Comparison of ENCODE assay signal across 29 cellular contexts in genomic region chr9:23145467-23145866, GRCh38.
"Had no signal": no experiment of that assay in that cellular context is flagged by ENCODE, and none has a peak within 500 bp of the region (broad histone marks: within the 10 kb centered on the region; RNA-seq: fewer than 3 reads in every experiment).

No MANE protein-coding gene starts in this region.

- H3K27me3 ChIP-seq: adrenal gland, ascending aorta, body of pancreas, brain microvascular endothelial cell, breast epithelium, cardiac muscle cell had no signal

- H3K9me3 ChIP-seq: adrenal gland, ascending aorta had no signal

- DNase-seq: activated effector memory CD4-positive, alpha-beta T cell treated with anti-CD3 and anti-CD28 coated beads, Interleukin-2, amount 50 U/mL, for 16 hours; activated effector memory CD4-positive, alpha-beta T cell treated with Interleukin-2 at 50 U/mL for 16 hours; activated gamma-delta T cell; activated gamma-delta T cell treated with Interleukin-2 at 50 U/mL for 16 hours; activated naive CD4-positive, alpha-beta T cell; activated naive CD4-positive, alpha-beta T cell treated with anti-CD3 and anti-CD28 coated beads for 36 hours; activated naive CD4-positive, alpha-beta T cell treated with anti-CD3 and anti-CD28 coated beads, Interleukin-2, amount 10 ng/mL, durations not matched to agents 7 days and 5 days; activated naive CD4-positive, alpha-beta T cell treated with anti-CD3 and anti-CD28 coated beads, Interleukin-2, amount 50 U/mL, for 16 hours; activated naive CD4-positive, alpha-beta T cell treated with Interleukin-2 at 50 U/mL for 16 hours; activated naive CD8-positive, alpha-beta T cell treated with anti-CD3 and anti-CD28 coated beads for 36 hours; activated naive CD8-positive, alpha-beta T cell treated with anti-CD3 and anti-CD28 coated beads, Interleukin-2, amount 10 ng/mL, durations not matched to agents 7 days and 5 days; activated naive CD8-positive, alpha-beta T cell treated with anti-CD3 and anti-CD28 coated beads, Interleukin-2, amount 50 U/mL, for 24 hours; activated T-cell treated with anti-CD3 and anti-CD28 coated beads, Interleukin-2, amount 50 U/mL, for 24 hours; activated T-cell treated with anti-CD3 and anti-CD28 coated beads, Interleukin-2, amount 50 U/mL, for 4 hours; activated T-cell treated with anti-CD3 and anti-CD28 coated beads, Interleukin-2, amount 50 U/mL, for 48 hours; activated T-cell treated with anti-CD3 and anti-CD28 coated beads, Interleukin-2, amount 50 U/mL, for 72 hours; adrenal gland; amniotic stem cell; amygdala; anterior cingulate cortex; aorta; body of pancreas; brain microvascular endothelial cell; caudate nucleus; central memory CD4-positive, alpha-beta T cell; cerebellar nuclear complex had no signal

- H3K4me3 ChIP-seq: adrenal gland, ascending aorta, body of pancreas, breast epithelium, cardiac muscle cell had no signal

- H3K36me3 ChIP-seq: adrenal gland, ascending aorta, brain microvascular endothelial cell, breast epithelium, cardiac muscle cell had no signal

- H3K4me1 ChIP-seq: adrenal gland, ascending aorta, body of pancreas, breast epithelium had no signal

- H3K27ac ChIP-seq: adrenal gland, ascending aorta, body of pancreas, brain microvascular endothelial cell, breast epithelium, cardiac muscle cell had no signal
